ENCODE assay signal across 12 cellular contexts in the genomic region with DNA sequence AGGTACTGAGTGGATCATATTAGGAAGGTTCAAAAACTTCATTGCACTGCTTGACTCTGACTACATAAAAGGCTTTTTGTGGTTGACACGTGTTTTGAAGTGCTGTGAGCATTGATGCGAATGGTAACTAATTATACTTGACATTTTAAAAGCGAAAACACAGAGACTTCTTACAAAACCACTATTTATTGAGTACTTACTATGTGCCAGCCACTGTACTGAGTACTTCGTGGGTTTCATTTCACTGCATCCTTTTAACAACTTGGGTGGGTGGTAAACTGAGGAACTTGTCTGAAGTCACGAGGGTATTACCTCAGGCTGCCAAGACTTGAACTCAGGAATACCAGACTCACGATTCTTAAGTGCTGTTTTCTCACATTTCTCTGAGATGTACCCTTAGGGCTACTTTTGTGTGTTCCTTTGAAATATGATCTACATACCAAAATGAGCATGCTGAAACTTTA. TPM values are rescaled to one million over a fixed set of nuclear protein-coding genes. Genes with fewer than 3 reads are reported as not detected.
A peak's percentile ranks its signal among the peaks of the same experiment; 100 is the strongest.
DNase-seq lines count a peak whose midpoint lies in the region; ATAC-seq and TF ChIP-seq lines count a peak whose summit lies in the region.
"Had no signal": no experiment of that assay in that cellular context is flagged by ENCODE, and none has a peak within 500 bp of the region (broad histone marks: within the 10 kb centered on the region; RNA-seq: fewer than 3 reads in every experiment).

No MANE protein-coding gene starts in this region.

- H4K5ac ChIP-seq in H9 (ENCODE audit: insufficient read length, low read depth, low read length): no peak overlapping the region

- H3K23me2 ChIP-seq in H9 (ENCODE audit: insufficient read length, low read depth, low read length, poor library complexity, severe bottlenecking): no peaks in the 10 kb centered on the region

- no peak overlapping the region for H2BK5ac ChIP-seq in H9 (ENCODE audit: insufficient read length, low read length)

- H3K4me2 ChIP-seq in H9 (ENCODE audit: insufficient read depth, insufficient read length, low read length) (no peak overlapping the region), MM.1S (ENCODE audit: low read depth, low read length) (no peak overlapping the region)

- H3K18ac ChIP-seq in H9 (ENCODE audit: insufficient read length, low read depth, low read length): no peak overlapping the region

- no peak overlapping the region for H3K56ac ChIP-seq in H9 (ENCODE audit: insufficient read length, low read depth, low read length)

- H2BK12ac ChIP-seq in H9 (ENCODE audit: insufficient read length, low read depth, low read length): no peak overlapping the region

- H3K23ac ChIP-seq in H9 (ENCODE audit: insufficient read length, low read depth, low read length): no peak overlapping the region

- H4K20me1 ChIP-seq in H9 (ENCODE audit: control insufficient read depth, insufficient read depth, insufficient read length) (no peaks in the 10 kb centered on the region), MM.1S (ENCODE audit: insufficient read depth, low read length) (no peaks in the 10 kb centered on the region)

- no CpG with 5 or more reads among the region's 6 CpGs for WGBS in H9 (ENCODE audit: extremely low coverage, insufficient read length, low lambda C conversion rate)

- H3K27ac ChIP-seq in caudate nucleus (ENCODE audit: low read depth, low read length): peak overlapping the region; percentile 69
- no peak overlapping the region for H3K27ac ChIP-seq in H9 (ENCODE audit: insufficient read length, low read depth, low read length)
- no peak overlapping the region for H3K27ac ChIP-seq in MM.1S (ENCODE audit: low read length)
- H3K27ac ChIP-seq: stomach had no signal

- no peaks in the 10 kb centered on the region for H3K79me1 ChIP-seq in H9 (ENCODE audit: insufficient read depth, low read depth, low read length, poor library complexity, severe bottlenecking)

- H4K91ac ChIP-seq in H9 (ENCODE audit: insufficient read length, low read depth, low read length): no peak overlapping the region

- no peaks in the 10 kb centered on the region for H3K36me3 ChIP-seq in MM.1S (replicated peaks; ENCODE audit: insufficient read depth, low read length)
- H3K36me3 ChIP-seq: stomach had no signal

- no peak overlapping the region for H3K4ac ChIP-seq in H9 (ENCODE audit: low read depth, low read length)

- no peaks in the 10 kb centered on the region for H3K9me3 Mint-ChIP-seq in H9
- H3K9me3 Mint-ChIP-seq: nephron had no signal

- peaks cover 15 to 33% of the 10 kb centered on the region in 2 experiments for H3K4me1 Mint-ChIP-seq in H9

- no peak overlapping the region for H2BK20ac ChIP-seq in H9 (ENCODE audit: low read depth, low read length, poor library complexity, severe bottlenecking)

- no peak overlapping the region for H3K14ac ChIP-seq in H9 (ENCODE audit: insufficient read depth, low read length)

- H3K27ac Mint-ChIP-seq in H9: no peak overlapping the region
- H3K27ac Mint-ChIP-seq: B cell, nephron had no signal

- peak; percentile 72 for ATAC-seq in GM18870 (IDR thresholded peaks at IDR 0.05; ENCODE audit: unreplicated experiment)
- ATAC-seq in HG03039 (IDR thresholded peaks at IDR 0.05; ENCODE audit: unreplicated experiment): peak; percentile 53

- H3K4me3 Mint-ChIP-seq in H9: no peak overlapping the region
- H3K4me3 Mint-ChIP-seq: B cell, nephron had no signal

- no peak overlapping the region for H4K8ac ChIP-seq in H9 (replicated peaks; ENCODE audit: insufficient read length, low read depth, low read length)

- H3K4me1 ChIP-seq in H9 (ENCODE audit: insufficient read depth, low read length) (no peaks in the 10 kb centered on the region; the same call in 1 of the 2 replicates), MM.1S (ENCODE audit: low read length) (no peaks in the 10 kb centered on the region)

- peaks cover 1% of the 10 kb centered on the region; the same call in 1 of the 2 replicates for H3K27me3 Mint-ChIP-seq in H9 (ENCODE audit: low read depth)

- H2BK120ac ChIP-seq in H9 (ENCODE audit: low read depth, low read length, poor library complexity, severe bottlenecking): no peak overlapping the region

- no peak overlapping the region for H3K4me3 ChIP-seq in MM.1S (ENCODE audit: low read length)
- H3K4me3 ChIP-seq: stomach had no signal

- H3K9me2 ChIP-seq in MM.1S (replicated peaks; ENCODE audit: insufficient read depth, low read length): no peaks in the 10 kb centered on the region

- TF ChIP-seq CTCF in H9 (conservative IDR thresholded peaks at IDR 0.05) (no peak), MM.1S (IDR thresholded peaks at IDR 0.05; ENCODE audit: low read length) (no peak)

- H2AK5ac ChIP-seq in H9 (ENCODE audit: insufficient read length, low read length): no peak overlapping the region

- H3T11ph ChIP-seq in H9 (ENCODE audit: low read length): no peak overlapping the region

- no peaks in the 10 kb centered on the region for H3K36me3 Mint-ChIP-seq in H9 (ENCODE audit: insufficient read depth in 1 of 3, low read depth in 3 of 3)

- H3K27me3 ChIP-seq in H9 (ENCODE audit: insufficient read depth, low read length) (no peaks in the 10 kb centered on the region), MM.1S (replicated peaks; ENCODE audit: insufficient read depth, low read length) (no peaks in the 10 kb centered on the region)
- H3K27me3 ChIP-seq: stomach had no signal

- no peak overlapping the region for H2AFZ ChIP-seq in H9 (ENCODE audit: low read length)
- H2AFZ ChIP-seq in MM.1S (ENCODE audit: low read length): no peak overlapping the region

- H3K9ac ChIP-seq in H9 (ENCODE audit: extremely low read depth, insufficient read length, low read length) (no peak overlapping the region), MM.1S (ENCODE audit: low read length) (no peak overlapping the region)

- H3F3A ChIP-seq in MM.1S (ENCODE audit: insufficient read depth, low read length): no peaks in the 10 kb centered on the region

- DNase-seq in DMS79 (lab: John Stamatoyannopoulos, UW) (peak; percentile 39), caudate nucleus (lab: John Stamatoyannopoulos, UW) (no peak), H9 (no peak), EL (no peak), MM.1S (no peak)
- DNase-seq in activated effector memory CD4-positive, alpha-beta T cell treated with Interleukin-2 at 50 U/mL for 16 hours: no peak
- DNase-seq: NCI-H1105, stomach had no signal

- H3K9me3 ChIP-seq in H9 (ENCODE audit: control insufficient read depth, low read depth, low read length) (no peaks in the 10 kb centered on the region), MM.1S (replicated peaks; ENCODE audit: insufficient read depth, low read length) (no peaks in the 10 kb centered on the region)
- H3K9me3 ChIP-seq: stomach had no signal

- no peak overlapping the region for H2BK15ac ChIP-seq in H9 (ENCODE audit: low read depth, low read length)

- H3K79me2 ChIP-seq in H9 (ENCODE audit: insufficient read depth, low read length) (no peaks in the 10 kb centered on the region), MM.1S (ENCODE audit: low read length) (no peaks in the 10 kb centered on the region)

RNA-seq across cellular contexts. Expression of gene PPP4R2, which starts 45.3 kb away (rescaled TPM):
- total RNA-seq in H9 (2021): 123 and 132 TPM in 2 replicates
